ENCODE assay signal across 8 cellular contexts in genomic region chr2:27191107-27191829, GRCh38. TPM values are rescaled to one million over a fixed set of nuclear protein-coding genes. Genes with fewer than 3 reads are reported as not detected.
A peak's percentile ranks its signal among the peaks of the same experiment; 100 is the strongest.
DNase-seq lines count a peak whose midpoint lies in the region; ATAC-seq and TF ChIP-seq lines count a peak whose summit lies in the region.

No MANE protein-coding gene starts in this region.

- no peak overlapping the region for H3K4me3 Mint-ChIP-seq in WTC11
- H3K4me3 Mint-ChIP-seq in nephron: no peak overlapping the region

- no peaks in the 10 kb centered on the region for H3K4me1 Mint-ChIP-seq in WTC11
- H3K4me1 Mint-ChIP-seq in nephron: no peaks in the 10 kb centered on the region

- WGBS in esophagus squamous epithelium, 2 donors: 30 to 37% methylated on average over 8 of the region's 8 CpGs

- H3K4me1 ChIP-seq in esophagus squamous epithelium: peaks cover 0 to 3% (median 0%) of the 10 kb centered on the region in 3 donors

- no peaks in the 10 kb centered on the region for H3K9me3 ChIP-seq in esophagus squamous epithelium

- H3K36me3 Mint-ChIP-seq in WTC11: no peaks in the 10 kb centered on the region
- H3K36me3 Mint-ChIP-seq in nephron (ENCODE audit: low read depth): no peaks in the 10 kb centered on the region

- no peaks in the 10 kb centered on the region for H3K36me3 ChIP-seq in esophagus squamous epithelium

- peaks cover 4% of the 10 kb centered on the region; the same call in 1 of the 2 replicates for H3K9me3 Mint-ChIP-seq in WTC11
- no peaks in the 10 kb centered on the region for H3K9me3 Mint-ChIP-seq in nephron

- H3K4me3 ChIP-seq in esophagus squamous epithelium: no peak overlapping the region

- TF ChIP-seq POLR2A in esophagus squamous epithelium (IDR thresholded peaks at IDR 0.05): no peak

- POLR2A ChIA-PET in WTC11 (lab: Charles Lee): interaction anchor here (1.0 kb wide), 1 partner anchor 57 kb away, joined by 5 read pairs; no protein-coding TSS in a partner anchor

- TF ChIP-seq CTCF in WTC11 (IDR thresholded peaks at IDR 0.05) (0 out of 2 replicates have a peak, but pooled peaks have one; percentile 19), esophagus squamous epithelium (IDR thresholded peaks at IDR 0.05) (peak; percentile 23 to 64 (median 58)), nephron (IDR thresholded peaks at IDR 0.05; ENCODE audit: unreplicated experiment in 3 of 3) (peak; percentile 68 to 77 (median 74))

- H3K27ac Mint-ChIP-seq in WTC11 (no peak overlapping the region), nephron (no peak overlapping the region)

- peak; percentile 64 to 73 for DNase-seq in AML-193 (lab: John Stamatoyannopoulos, UW)
- DNase-seq in NCI-H2227 treated with DMSO at 0.1 percent for 48 hours (lab: John Stamatoyannopoulos, UW): peak; percentile 74
- peak; percentile 54 for DNase-seq in WTC11 (ENCODE audit: low spot score)
- DNase-seq in esophagus squamous epithelium (lab: John Stamatoyannopoulos, UW): no peak
- DNase-seq in NCI-H2029 (lab: John Stamatoyannopoulos, UW): no peak

- H3K27me3 ChIP-seq in esophagus squamous epithelium: peaks cover 0 to 6% (median 0%) of the 10 kb centered on the region in 4 donors

- intact Hi-C loops in esophagus squamous epithelium (cut with DNase I): no loop called here

- ATAC-seq in GM18867 (IDR thresholded peaks at IDR 0.05; ENCODE audit: unreplicated experiment) (peak; percentile 62), WTC11 (peak; percentile 88), GM21576 (IDR thresholded peaks at IDR 0.05; ENCODE audit: unreplicated experiment) (no peak)

- CTCF ChIA-PET in WTC11 (lab: Charles Lee): interaction anchor here (0.6 to 2.4 kb wide), 42 partner anchors 9 to 239 kb away, joined by 3 to 50 read pairs (median 6); partner anchors contain the start of genes ABHD1, AGBL5, CGREF1 and KHK

- no peak overlapping the region for H3K27ac ChIP-seq in esophagus squamous epithelium

- H3K27me3 Mint-ChIP-seq in WTC11 (ENCODE audit: low read depth) (no peaks in the 10 kb centered on the region; the same call in 1 of the 2 replicates), nephron (ENCODE audit: low read depth) (peaks cover 3% of the 10 kb centered on the region)

TF ChIP-seq in WTC11, 78 proteins besides CTCF, POLR2A, EP300 and RAD21:
- TF ChIP-seq E2F4 (CRISPR knock-in tag; IDR thresholded peaks at IDR 0.05; ENCODE audit: borderline replicate concordance, low read depth) (no peak), SMAD4 (CRISPR knock-in tag; IDR thresholded peaks at IDR 0.05) (no peak), ZNF281 (CRISPR knock-in tag; IDR thresholded peaks at IDR 0.05) (no peak), ZNF416 (CRISPR knock-in tag; IDR thresholded peaks at IDR 0.05) (no peak), ARID4B (CRISPR knock-in tag; IDR thresholded peaks at IDR 0.05; ENCODE audit: borderline replicate concordance) (no peak), TP53 (CRISPR knock-in tag; IDR thresholded peaks at IDR 0.05) (no peak), HMGXB4 (CRISPR knock-in tag; IDR thresholded peaks at IDR 0.05) (no peak), ZNF396 (CRISPR knock-in tag; IDR thresholded peaks at IDR 0.05; ENCODE audit: borderline replicate concordance) (no peak), ZNF423 (CRISPR knock-in tag; IDR thresholded peaks at IDR 0.05) (no peak), ZNF263 (CRISPR knock-in tag; IDR thresholded peaks at IDR 0.05; ENCODE audit: low read depth) (no peak), EMX1 (CRISPR knock-in tag; IDR thresholded peaks at IDR 0.05) (no peak), ZNF121 (CRISPR knock-in tag; IDR thresholded peaks at IDR 0.05) (no peak), ATF1 (CRISPR knock-in tag; IDR thresholded peaks at IDR 0.05) (no peak)

RNA-seq across cellular contexts. Expression of gene ATRAID, which starts 20.6 kb away (rescaled TPM):
- total RNA-seq in WTC11 (2021) (97.2 to 115 TPM (median 109 TPM) in 3 replicates), esophagus squamous epithelium (100 to 1,000 TPM in 2 of 4 donors, 10 to 100 TPM in 2; 57.1 to 124 (median 91.0) TPM)

RNA-seq across cellular contexts. Expression of gene SLC5A6, which starts 20.8 kb away (rescaled TPM):
- 80.8 to 111 TPM (median 86.4 TPM) in 3 replicates for total RNA-seq in WTC11 (2021)
- total RNA-seq in esophagus squamous epithelium: 10 to 100 TPM; 13.5 to 38.6 (median 23.2) TPM

RNA-seq across cellular contexts. Expression of gene CAD, which starts 25.9 kb away (rescaled TPM):
- total RNA-seq in WTC11 (2021): 145 to 178 TPM (median 150 TPM) in 3 replicates
- 10 to 100 TPM; 17.6 to 34.5 (median 22.0) TPM for total RNA-seq in esophagus squamous epithelium

RNA-seq across cellular contexts. Expression of gene TCF23, which starts 42.5 kb away (rescaled TPM):
- total RNA-seq in WTC11 (2021): 0.05 to 0.14 TPM (median 0.13 TPM) in 3 replicates
- total RNA-seq in esophagus squamous epithelium: not detected

RNA-seq across cellular contexts. Expression of gene PRR30, which starts 52.1 kb away (rescaled TPM):
- total RNA-seq in WTC11 (2021) (not detected in 3 replicates), esophagus squamous epithelium (not detected)

Comparison
In these comparisons a context has a peak if more than half of its experiments do, and no peak if none do; other contexts are left out.
1. DNase-seq: peak in AML-193 (2 of 2), NCI-H2227 treated with DMSO at 0.1 percent for 48 hours (single experiment) and WTC11 (single experiment); none in esophagus squamous epithelium (single experiment) and NCI-H2029 (single experiment).
2. CTCF ChIP-seq: peak in every context shown above with its lines; median percentile 74 in nephron; 58 in esophagus squamous epithelium; 19 in WTC11.